ENCODE assay signal across 18 cellular contexts in genomic region chr2:201154615-201155014, GRCh38. TPM values are rescaled to one million over a fixed set of nuclear protein-coding genes. Genes with fewer than 3 reads are reported as not detected.
DNase-seq lines count a peak whose midpoint lies in the region; ATAC-seq and TF ChIP-seq lines count a peak whose summit lies in the region.
"Had no signal": no experiment of that assay in that cellular context is flagged by ENCODE, and none has a peak within 500 bp of the region (broad histone marks: within the 10 kb centered on the region; RNA-seq: fewer than 3 reads in every experiment).

No MANE protein-coding gene starts in this region.

- ATAC-seq in right cardiac atrium = no peak
- no peak for ATAC-seq in heart left ventricle
- no peak for ATAC-seq in lower lobe of right lung
- no peak for ATAC-seq in GM21447 (IDR thresholded peaks at IDR 0.05; ENCODE audit: unreplicated experiment)
- ATAC-seq: stimulated activated naive CD8-positive, alpha-beta T cell treated with anti-CD3 and anti-CD28 coated beads, Interleukin-15, amount 100 ng/mL, for 72 hours had no signal

- DNase-seq in right cardiac atrium (no peak), heart left ventricle (no peak), lower lobe of right lung (no peak), transverse colon (no peak), NCI-H1436 treated with DMSO at 0.1 percent for 48 hours (lab: John Stamatoyannopoulos, UW) (no peak), NCI-H1417 treated with DMSO at 0.1 percent for 48 hours (lab: John Stamatoyannopoulos, UW) (no peak)
- DNase-seq in activated T-helper 1 cell treated with anti-CD3 and anti-CD28 coated beads, Interleukin-12 subunit alpha, Interleukin-12 subunit beta, Interleukin-2, Interleukin-4 antibody, amounts not matched to agents 30 ng/mL and 10 ng/mL and 1 ng/mL, durations not matched to agents 14 hours and 24 hours and 36 hours (ENCODE audit: low spot score) = no peak
- DNase-seq: activated effector memory CD4-positive, alpha-beta T cell treated with Interleukin-2 at 50 U/mL for 16 hours; BE2C; DMS53; effector CD4-positive, alpha-beta T cell; mesenchymal stem cell; NCI-H2081 treated with DMSO at 0.1 percent for 48 hours; NCI-H526 treated with DMSO at 0.1 percent for 48 hours; nucleus accumbens; stimulated activated naive CD8-positive, alpha-beta T cell treated with anti-CD3 and anti-CD28 coated beads, Interleukin-15, amount 100 ng/mL, for 72 hours had no signal

- H3K27me3 ChIP-seq in right cardiac atrium (ENCODE audit: control insufficient read depth, insufficient read depth) = no peaks in the 10 kb centered on the region
- no peaks in the 10 kb centered on the region for H3K27me3 ChIP-seq in heart left ventricle
- no peaks in the 10 kb centered on the region for H3K27me3 ChIP-seq in lower lobe of right lung (ENCODE audit: low read depth)
- no peaks in the 10 kb centered on the region for H3K27me3 ChIP-seq in transverse colon
- H3K27me3 ChIP-seq: BE2C had no signal

- H3K4me3 ChIP-seq in right cardiac atrium (ENCODE audit: low read length) (no peak overlapping the region), heart left ventricle (no peak overlapping the region), lower lobe of right lung (no peak overlapping the region), transverse colon (no peak overlapping the region)
- H3K4me3 ChIP-seq: skin epidermis had no signal

- H3K4me3 Mint-ChIP-seq in activated T-helper 1 cell treated with anti-CD3 and anti-CD28 coated beads, Interleukin-12 subunit alpha, Interleukin-12 subunit beta, Interleukin-2, Interleukin-4 antibody, amounts not matched to agents 30 ng/mL and 10 ng/mL and 1 ng/mL, durations not matched to agents 14 hours and 24 hours and 36 hours = no peak overlapping the region
- H3K4me3 Mint-ChIP-seq: stimulated activated naive CD8-positive, alpha-beta T cell treated with anti-CD3 and anti-CD28 coated beads, Interleukin-15, amount 100 ng/mL, for 72 hours had no signal

- intact Hi-C loops in right cardiac atrium (cut with DNase I) (loop anchor here (5.0 to 10.0 kb wide), 3 partner anchors 37 to 220 kb away; partner anchors contain the start of genes CFLAR (in 3 of the 4), HYCC2 (in 1 of the 4) and NDUFB3 (in 1 of the 4)), heart left ventricle (cut with DNase I) (loop anchor here in 9 of 10 donors (5.0 to 10.0 kb wide), 5 partner anchors 37 to 192 kb away; partner anchors contain the start of genes HYCC2 (in 5 of the 9), NDUFB3 (in 5 of the 9), CFLAR (in 4 of the 9) and ORC2 (in 1 of the 9)), lower lobe of right lung (cut with DNase I) (no loop called here), transverse colon (cut with DNase I; ENCODE audit: low total_unique reads) (no loop called here)
- intact Hi-C loops in activated T-helper 1 cell treated with anti-CD3 and anti-CD28 coated beads, Interleukin-12 subunit alpha, Interleukin-12 subunit beta, Interleukin-2, Interleukin-4 antibody, amounts not matched to agents 30 ng/mL and 10 ng/mL and 1 ng/mL, durations not matched to agents 14 hours and 24 hours and 36 hours (cut with micrococcal nuclease) = no loop called here

- peaks cover 58% of the 10 kb centered on the region for H3K36me3 Mint-ChIP-seq in activated T-helper 1 cell treated with anti-CD3 and anti-CD28 coated beads, Interleukin-12 subunit alpha, Interleukin-12 subunit beta, Interleukin-2, Interleukin-4 antibody, amounts not matched to agents 30 ng/mL and 10 ng/mL and 1 ng/mL, durations not matched to agents 14 hours and 24 hours and 36 hours (ENCODE audit: low read depth)

- no peak for TF ChIP-seq EP300 in transverse colon (IDR thresholded peaks at IDR 0.05; ENCODE audit: low read depth)

- no peak for TF ChIP-seq CTCF in heart left ventricle (IDR thresholded peaks at IDR 0.05)
- TF ChIP-seq CTCF in lower lobe of right lung (IDR thresholded peaks at IDR 0.05) = no peak
- TF ChIP-seq CTCF in transverse colon (IDR thresholded peaks at IDR 0.05) = no peak

- H3K4me1 ChIP-seq in right cardiac atrium (ENCODE audit: control insufficient read depth, insufficient read depth, low read length) (peaks cover 20% of the 10 kb centered on the region), heart left ventricle (peaks cover 2 to 98% (median 48%) of the 10 kb centered on the region in 12 donors), lower lobe of right lung (peaks cover 81% of the 10 kb centered on the region), transverse colon (peaks cover 10 to 73% (median 44%) of the 10 kb centered on the region in 4 donors)

- peaks cover 47% of the 10 kb centered on the region for H3K4me1 Mint-ChIP-seq in activated T-helper 1 cell treated with anti-CD3 and anti-CD28 coated beads, Interleukin-12 subunit alpha, Interleukin-12 subunit beta, Interleukin-2, Interleukin-4 antibody, amounts not matched to agents 30 ng/mL and 10 ng/mL and 1 ng/mL, durations not matched to agents 14 hours and 24 hours and 36 hours (ENCODE audit: low read depth)

- WGBS in right cardiac atrium = 79% methylated on average over 1 of the region's 1 CpG
- 68 to 85% (median 73%) methylated on average over 1 of the region's 1 CpG for WGBS in heart left ventricle, 4 donors
- WGBS in transverse colon (ENCODE audit: low coverage in 1 of 2), 2 donors = 36 to 39% methylated on average over 1 of the region's 1 CpG

- H3K36me3 ChIP-seq in heart left ventricle (peaks cover 0 to 99% (median 92%) of the 10 kb centered on the region in 9 donors), lower lobe of right lung (peaks cover 92% of the 10 kb centered on the region), transverse colon (peaks cover 0 to 44% (median 21%) of the 10 kb centered on the region in 4 donors)

- no peaks in the 10 kb centered on the region for H3K9me3 Mint-ChIP-seq in activated T-helper 1 cell treated with anti-CD3 and anti-CD28 coated beads, Interleukin-12 subunit alpha, Interleukin-12 subunit beta, Interleukin-2, Interleukin-4 antibody, amounts not matched to agents 30 ng/mL and 10 ng/mL and 1 ng/mL, durations not matched to agents 14 hours and 24 hours and 36 hours
- H3K9me3 Mint-ChIP-seq: stimulated activated naive CD8-positive, alpha-beta T cell treated with anti-CD3 and anti-CD28 coated beads, Interleukin-15, amount 100 ng/mL, for 72 hours had no signal

- H3K27me3 Mint-ChIP-seq in activated T-helper 1 cell treated with anti-CD3 and anti-CD28 coated beads, Interleukin-12 subunit alpha, Interleukin-12 subunit beta, Interleukin-2, Interleukin-4 antibody, amounts not matched to agents 30 ng/mL and 10 ng/mL and 1 ng/mL, durations not matched to agents 14 hours and 24 hours and 36 hours (ENCODE audit: insufficient read depth) = no peaks in the 10 kb centered on the region
- H3K27me3 Mint-ChIP-seq: stimulated activated naive CD8-positive, alpha-beta T cell treated with anti-CD3 and anti-CD28 coated beads, Interleukin-15, amount 100 ng/mL, for 72 hours had no signal

- peak overlapping the region; percentile 9 for H3K27ac Mint-ChIP-seq in activated T-helper 1 cell treated with anti-CD3 and anti-CD28 coated beads, Interleukin-12 subunit alpha, Interleukin-12 subunit beta, Interleukin-2, Interleukin-4 antibody, amounts not matched to agents 30 ng/mL and 10 ng/mL and 1 ng/mL, durations not matched to agents 14 hours and 24 hours and 36 hours

- H3K9me3 ChIP-seq in right cardiac atrium (ENCODE audit: control insufficient read depth, low read length) (no peaks in the 10 kb centered on the region), heart left ventricle (no peaks in the 10 kb centered on the region), lower lobe of right lung (no peaks in the 10 kb centered on the region), transverse colon (no peaks in the 10 kb centered on the region)
- H3K9me3 ChIP-seq: BE2C had no signal

- in situ Hi-C loops in transverse colon (cut with MboI; ENCODE audit: low pct_ligation_motif_present in 1 of 4, low pct_unique_long_range_greater_than_20kb in 1 of 4, low sequenced_read_pairs in 3 of 4) = loop anchor here in 1 of 4 donors (25.0 kb wide), 1 partner anchor 242 kb away; no protein-coding TSS in a partner anchor

- peak overlapping the region; percentile 23 for H3K27ac ChIP-seq in right cardiac atrium (ENCODE audit: low read length)
- peak overlapping the region in 6 of 12 donors; percentile 6 to 89 (median 20) for H3K27ac ChIP-seq in heart left ventricle
- H3K27ac ChIP-seq in lower lobe of right lung = peak overlapping the region; percentile 39
- peak overlapping the region; percentile 24 to 62 (median 36) for H3K27ac ChIP-seq in transverse colon

- TF ChIP-seq POLR2A in heart left ventricle (IDR thresholded peaks at IDR 0.05) = no peak
- no peak for TF ChIP-seq POLR2A in transverse colon (IDR thresholded peaks at IDR 0.05)

RNA-seq across cellular contexts. Expression of gene CASP10, which starts 28.3 kb away (rescaled TPM):
- total RNA-seq in right cardiac atrium (1 to 10 TPM; 5.3 to 6.8 (median 5.8) TPM), heart left ventricle (10 to 100 TPM in 2 of 9 donors, 1 to 10 TPM in 7; 4.3 to 24.0 (median 5.8) TPM), lower lobe of right lung (26.7 TPM), transverse colon (10 to 100 TPM in 3 of 4 donors, 1 to 10 TPM in 1; 4.8 to 68.4 (median 38.1) TPM)
- polyA plus RNA-seq in right cardiac atrium (3.6 TPM), heart left ventricle (1 to 10 TPM; 2.8 to 3.5 TPM)
- total RNA-seq in activated T-helper 1 cell treated with anti-CD3 and anti-CD28 coated beads, Interleukin-12 subunit alpha, Interleukin-12 subunit beta, Interleukin-2, Interleukin-4 antibody, amounts not matched to agents 30 ng/mL and 10 ng/mL and 1 ng/mL, durations not matched to agents 14 hours and 24 hours and 36 hours = 13.5 and 15.7 TPM in 2 replicates

RNA-seq across cellular contexts. Expression of gene CFLAR, which starts 38.7 kb away (rescaled TPM):
- total RNA-seq in right cardiac atrium = 100 to 1,000 TPM; 232 to 310 (median 267) TPM
- 134 TPM for polyA plus RNA-seq in right cardiac atrium
- 100 to 1,000 TPM; 130 to 279 (median 214) TPM for total RNA-seq in heart left ventricle
- polyA plus RNA-seq in heart left ventricle = 100 to 1,000 TPM; 120 to 249 TPM
- total RNA-seq in activated T-helper 1 cell treated with anti-CD3 and anti-CD28 coated beads, Interleukin-12 subunit alpha, Interleukin-12 subunit beta, Interleukin-2, Interleukin-4 antibody, amounts not matched to agents 30 ng/mL and 10 ng/mL and 1 ng/mL, durations not matched to agents 14 hours and 24 hours and 36 hours = 457 and 480 TPM in 2 replicates
- total RNA-seq in lower lobe of right lung = 345 TPM
- total RNA-seq in transverse colon = 100 to 1,000 TPM; 148 to 449 (median 323) TPM

Comparison
In these comparisons a context has a peak if more than half of its experiments do, and no peak if none do; other contexts are left out.
1. intact Hi-C loops: an anchor here in right cardiac atrium (5.0 to 10.0 kb wide) and heart left ventricle (5.0 to 10.0 kb wide); none called in activated T-helper 1 cell treated with anti-CD3 and anti-CD28 coated beads, Interleukin-12 subunit alpha, Interleukin-12 subunit beta, Interleukin-2, Interleukin-4 antibody, amounts not matched to agents 30 ng/mL and 10 ng/mL and 1 ng/mL, durations not matched to agents 14 hours and 24 hours and 36 hours, lower lobe of right lung and transverse colon.